8 cellular contexts compared by ENCODE assay signal in the genomic region with DNA sequence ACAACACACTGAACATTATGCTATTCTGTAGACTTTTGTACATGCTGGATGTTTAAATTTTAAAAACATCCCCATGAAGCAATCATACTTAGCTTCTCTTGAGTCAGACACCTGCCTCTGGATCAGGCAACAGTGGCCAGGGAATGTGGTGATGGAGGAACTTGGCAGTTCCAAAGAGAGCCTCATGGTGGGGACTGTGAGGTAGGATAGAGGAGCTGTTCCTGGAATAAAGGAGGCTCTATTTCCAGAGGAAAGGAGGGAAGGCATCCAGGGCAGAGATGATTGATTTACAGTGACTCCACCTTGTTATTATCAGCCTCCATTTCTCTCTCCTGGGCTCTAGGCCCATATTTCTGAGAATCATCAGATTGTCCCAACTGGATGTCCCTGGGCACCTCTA. TPM values are rescaled to one million over a fixed set of nuclear protein-coding genes. Genes with fewer than 3 reads are reported as not detected.
DNase-seq lines count a peak whose midpoint lies in the region; ATAC-seq, FAIRE-seq and TF ChIP-seq lines count a peak whose summit lies in the region.

No MANE protein-coding gene starts in this region.

- no peak overlapping the region for H3K4me3 ChIP-seq in neural progenitor cell

- H3K79me2 ChIP-seq in neural progenitor cell (ENCODE audit: low read depth): no peaks in the 10 kb centered on the region

- H3K36me3 Mint-ChIP-seq in neural progenitor cell: no peaks in the 10 kb centered on the region

- no peaks in the 10 kb centered on the region for H3K9me3 Mint-ChIP-seq in neural progenitor cell

- H2AFZ ChIP-seq in neural progenitor cell (replicated peaks): no peak overlapping the region

- H3K27ac ChIP-seq in epithelial cell of prostate (peak overlapping the region; percentile 32), neural progenitor cell (no peak overlapping the region)

- H3K9me3 ChIP-seq in neural progenitor cell (ENCODE audit: low read depth): no peaks in the 10 kb centered on the region

- no peaks in the 10 kb centered on the region for H4K20me1 ChIP-seq in neural progenitor cell (ENCODE audit: low read depth)

- DNase-seq in D721Med (ENCODE audit: insufficient read length, low spot score) (no peak), NCI-H460 (ENCODE audit: extremely low read depth, low read depth) (peak; percentile 30), epithelial cell of prostate (ENCODE audit: low read depth, low spot score) (no peak), neural progenitor cell (ENCODE audit: low spot score) (peak; percentile 64), NCI-H2107 (lab: John Stamatoyannopoulos, UW) (no peak)
- DNase-seq in stimulated activated CD4-positive, alpha-beta T cell treated with anti-CD3 and anti-CD28 coated beads, Interleukin-2, amount 100 ng/mL, for 24 hours: no peak

- no peak overlapping the region for H3K27ac Mint-ChIP-seq in neural progenitor cell

- TF ChIP-seq CTCF in D721Med (IDR thresholded peaks at IDR 0.05; ENCODE audit: insufficient read depth, missing control alignments) (peak; percentile 36), neural progenitor cell (IDR thresholded peaks at IDR 0.05) (peak; percentile 58)

- H3K27me3 Mint-ChIP-seq in neural progenitor cell (ENCODE audit: insufficient read depth, low read depth): peaks cover 2% of the 10 kb centered on the region

- H3F3A ChIP-seq in neural progenitor cell (ENCODE audit: low read depth): no peaks in the 10 kb centered on the region

- FAIRE-seq in D721Med (lab: Jason Lieb, UNC): no peak

- no peaks in the 10 kb centered on the region for H3K4me1 Mint-ChIP-seq in neural progenitor cell

- H3K4me2 ChIP-seq in neural progenitor cell: no peak overlapping the region

- no peaks in the 10 kb centered on the region for H3K36me3 ChIP-seq in neural progenitor cell

- ATAC-seq in HG03460 (IDR thresholded peaks at IDR 0.05; ENCODE audit: unreplicated experiment) (no peak), GM21529 (IDR thresholded peaks at IDR 0.05; ENCODE audit: unreplicated experiment) (no peak)

- H3K9ac ChIP-seq in neural progenitor cell: no peak overlapping the region

- H3K4me1 ChIP-seq in neural progenitor cell: no peaks in the 10 kb centered on the region

- no peaks in the 10 kb centered on the region for H3K27me3 ChIP-seq in neural progenitor cell

- no peak overlapping the region for H3K4me3 Mint-ChIP-seq in neural progenitor cell

RNA-seq across cellular contexts. Expression of a gene that starts 35.0 kb away (rescaled TPM):
- 6.7 and 7.8 TPM in 2 replicates for total RNA-seq in NCI-H460 (2014; rRNA removed; shearing (Covaris generic))
- 7.4 and 8.7 TPM in 2 replicates for polyA plus RNA-seq in NCI-H460 (2014; cell fraction: nucleus; rRNA removed)
- 6.6 and 9.3 TPM in 2 replicates for total RNA-seq in neural progenitor cell (ENCODE audit: low replicate concordance)

Comparison
In these comparisons a context has a peak if more than half of its experiments do, and no peak if none do; other contexts are left out.
1. DNase-seq: peak in NCI-H460 (single experiment) and neural progenitor cell (single experiment); none in D721Med (single experiment), epithelial cell of prostate (single experiment), NCI-H2107 (single experiment) and stimulated activated CD4-positive, alpha-beta T cell treated with anti-CD3 and anti-CD28 coated beads, Interleukin-2, amount 100 ng/mL, for 24 hours (0 of 2).